In genomic region chr7:74061840-74062539, GRCh38 we compare ENCODE assay signal across 8 cellular contexts. TPM values are rescaled to one million over a fixed set of nuclear protein-coding genes. Genes with fewer than 3 reads are reported as not detected.
DNase-seq lines count a peak whose midpoint lies in the region; ATAC-seq lines count a peak whose summit lies in the region.

No MANE protein-coding gene starts in this region.

- ATAC-seq in activated CD4-positive, CD25-positive, alpha-beta regulatory T cell treated with anti-CD3 and anti-CD28 coated beads, Interleukin-2, amount 50 U/mL, for 24 hours = peak; percentile 94 to 96
- peak; percentile 81 for ATAC-seq in left lobe of liver
- no peak for ATAC-seq in HG03521 (IDR thresholded peaks at IDR 0.05; ENCODE audit: unreplicated experiment)

- DNase-seq in GM03348 (ENCODE audit: low spot score) (peak; percentile 94), NAMALWA (ENCODE audit: low spot score) (peak; percentile 81), cerebellar cortex (ENCODE audit: low spot score) (peak; percentile 42), left lobe of liver (ENCODE audit: low spot score) (peak; percentile 90), NCI-H446 treated with DMSO at 0.1 percent for 48 hours (lab: John Stamatoyannopoulos, UW) (no peak)
- peak; percentile 29 for DNase-seq in stimulated activated CD4-positive, alpha-beta T cell treated with anti-CD3 and anti-CD28 coated beads, Interleukin-4, amount 100 ng/mL, for 1 hour

RNA-seq across cellular contexts. Expression of gene LIMK1, which starts 21.6 kb away (rescaled TPM):
- total RNA-seq in left lobe of liver = 3.7 TPM

RNA-seq across cellular contexts. Expression of gene ELN, which starts 34.0 kb away (rescaled TPM):
- 8.1 TPM for total RNA-seq in left lobe of liver
